Comparison of ENCODE assay signal across 12 cellular contexts in genomic region chr16:48531011-48531962, GRCh38.
DNase-seq lines count a peak whose midpoint lies in the region; ATAC-seq, FAIRE-seq and TF ChIP-seq lines count a peak whose summit lies in the region.
"Had no signal": no experiment of that assay in that cellular context is flagged by ENCODE, and none has a peak within 500 bp of the region (broad histone marks: within the 10 kb centered on the region; RNA-seq: fewer than 3 reads in every experiment).

No MANE protein-coding gene starts in this region.

- peak overlapping the region; percentile 14 for H3K27ac Mint-ChIP-seq in activated naive CD4-positive, alpha-beta T cell treated with anti-CD3 and anti-CD28 coated beads, Interleukin-2, amount 10 ng/mL, durations not matched to agents 7 days and 5 days
- H3K27ac Mint-ChIP-seq in activated naive CD4-positive, alpha-beta T cell treated with anti-CD3 and anti-CD28 coated beads, Interleukin-2, amount 50 U/mL, for 72 hours: no peak overlapping the region
- H3K27ac Mint-ChIP-seq in CD8-positive, alpha-beta T cell: no peak overlapping the region

- no peak for FAIRE-seq in kidney (lab: Jason Lieb, UNC)

- CTCF ChIA-PET in activated naive CD4-positive, alpha-beta T cell treated with anti-CD3 and anti-CD28 coated beads, Interleukin-2, amount 10 ng/mL, durations not matched to agents 7 days and 5 days (lab: Charles Lee): interaction anchor here (1.9 kb wide), 1 partner anchor 92 kb away, joined by 6 read pairs; no protein-coding TSS in a partner anchor
- CTCF ChIA-PET in CD8-positive, alpha-beta T cell (lab: Charles Lee): interaction anchor here (0.8 to 3.4 kb wide), 3 partner anchors 92 to 177 kb away, joined by 3 to 10 read pairs (median 4); no protein-coding TSS in a partner anchor

- TF ChIP-seq CTCF in choroid plexus epithelial cell (conservative IDR thresholded peaks at IDR 0.05; ENCODE audit: low read depth, low read length) (no peak), kidney (IDR thresholded peaks at IDR 0.05; ENCODE audit: borderline replicate concordance, extremely low read depth, insufficient read depth) (no peak)
- TF ChIP-seq CTCF in CD8-positive, alpha-beta T cell (IDR thresholded peaks at IDR 0.05): no peak

- peaks cover 6% of the 10 kb centered on the region for H3K4me1 Mint-ChIP-seq in activated naive CD4-positive, alpha-beta T cell treated with anti-CD3 and anti-CD28 coated beads, Interleukin-2, amount 10 ng/mL, durations not matched to agents 7 days and 5 days
- peaks cover 4% of the 10 kb centered on the region for H3K4me1 Mint-ChIP-seq in CD8-positive, alpha-beta T cell (ENCODE audit: low read depth)

- no peaks in the 10 kb centered on the region for H3K36me3 ChIP-seq in kidney (ENCODE audit: control insufficient read depth in 1 of 2, insufficient read depth in 2 of 2, low read length in 2 of 2)
- H3K36me3 ChIP-seq in CD8-positive, alpha-beta T cell (ENCODE audit: insufficient read depth, low read length): no peaks in the 10 kb centered on the region
- H3K36me3 ChIP-seq: vagina had no signal

- peaks cover 9 to 11% of the 10 kb centered on the region in 2 donors for H3K4me1 ChIP-seq in kidney (ENCODE audit: control insufficient read depth in 1 of 2, insufficient read depth in 1 of 2, low read depth in 1 of 2, low read length in 2 of 2)
- peaks cover 5% of the 10 kb centered on the region for H3K4me1 ChIP-seq in CD8-positive, alpha-beta T cell (ENCODE audit: insufficient read depth, low read length)

- H3K9me3 ChIP-seq in kidney (ENCODE audit: control insufficient read depth in 1 of 2, low read length in 2 of 2): no peaks in the 10 kb centered on the region
- H3K9me3 ChIP-seq in CD8-positive, alpha-beta T cell (ENCODE audit: low read length): no peaks in the 10 kb centered on the region
- H3K9me3 ChIP-seq: vagina had no signal

- intact Hi-C loops in kidney (cut with DNase I): no loop called here
- intact Hi-C loops in CD8-positive, alpha-beta T cell (cut with DNase I, micrococcal nuclease): loop anchor here in 1 of 2 experiments (10.0 kb wide), 1 partner anchor 246 kb away; no protein-coding TSS in a partner anchor

- H3K9me3 Mint-ChIP-seq in activated naive CD4-positive, alpha-beta T cell treated with anti-CD3 and anti-CD28 coated beads, Interleukin-2, amount 10 ng/mL, durations not matched to agents 7 days and 5 days: no peaks in the 10 kb centered on the region
- no peaks in the 10 kb centered on the region for H3K9me3 Mint-ChIP-seq in activated naive CD4-positive, alpha-beta T cell treated with anti-CD3 and anti-CD28 coated beads, Interleukin-2, amount 50 U/mL, for 72 hours
- peaks cover 7% of the 10 kb centered on the region for H3K9me3 Mint-ChIP-seq in CD8-positive, alpha-beta T cell
- H3K9me3 Mint-ChIP-seq: effector memory CD8-positive, alpha-beta T cell had no signal

- no peak for ATAC-seq in activated naive CD4-positive, alpha-beta T cell treated with anti-CD3 and anti-CD28 coated beads, Interleukin-2, amount 50 U/mL, for 72 hours
- no peak for ATAC-seq in CD8-positive, alpha-beta T cell
- ATAC-seq in GM19455 (IDR thresholded peaks at IDR 0.05; ENCODE audit: unreplicated experiment): no peak
- ATAC-seq: effector memory CD8-positive, alpha-beta T cell had no signal

- DNase-seq in activated naive CD4-positive, alpha-beta T cell treated with anti-CD3 and anti-CD28 coated beads, Interleukin-2, amount 10 ng/mL, durations not matched to agents 7 days and 5 days: no peak
- no peak for DNase-seq in activated naive CD4-positive, alpha-beta T cell treated with anti-CD3 and anti-CD28 coated beads, Interleukin-2, amount 50 U/mL, for 72 hours (ENCODE audit: low spot score in 2 of 2)
- DNase-seq in choroid plexus epithelial cell (ENCODE audit: low read depth) (peak; percentile 57), kidney (peak; percentile 87), ureter (ENCODE audit: low spot score) (peak; percentile 54)
- no peak for DNase-seq in CD8-positive, alpha-beta T cell
- no peak for DNase-seq in stimulated activated naive CD4-positive, alpha-beta T cell (lab: John Stamatoyannopoulos, UW)
- DNase-seq: ACHN; effector memory CD8-positive, alpha-beta T cell had no signal

- no peaks in the 10 kb centered on the region for H3K27me3 ChIP-seq in CD8-positive, alpha-beta T cell (ENCODE audit: insufficient read depth, low read length)
- H3K27me3 ChIP-seq: vagina had no signal

- POLR2A ChIA-PET in CD8-positive, alpha-beta T cell (lab: Charles Lee): no interaction called here

- H3K9ac ChIP-seq in kidney (ENCODE audit: low read length in 2 of 2): no peak overlapping the region

- H3K27me3 Mint-ChIP-seq in activated naive CD4-positive, alpha-beta T cell treated with anti-CD3 and anti-CD28 coated beads, Interleukin-2, amount 10 ng/mL, durations not matched to agents 7 days and 5 days: no peaks in the 10 kb centered on the region
- H3K27me3 Mint-ChIP-seq in CD8-positive, alpha-beta T cell (ENCODE audit: low read depth): no peaks in the 10 kb centered on the region
- H3K27me3 Mint-ChIP-seq: effector memory CD8-positive, alpha-beta T cell had no signal

- no peak overlapping the region for H3K4me3 Mint-ChIP-seq in activated naive CD4-positive, alpha-beta T cell treated with anti-CD3 and anti-CD28 coated beads, Interleukin-2, amount 10 ng/mL, durations not matched to agents 7 days and 5 days
- H3K4me3 Mint-ChIP-seq in CD8-positive, alpha-beta T cell: no peak overlapping the region
- H3K4me3 Mint-ChIP-seq: effector memory CD8-positive, alpha-beta T cell had no signal

- no peak overlapping the region for H3K27ac ChIP-seq in kidney (ENCODE audit: low read depth in 2 of 2, low read length in 2 of 2)
- H3K27ac ChIP-seq in CD8-positive, alpha-beta T cell (ENCODE audit: low read depth, low read length): no peak overlapping the region
- H3K27ac ChIP-seq: HL-60, vagina had no signal

- H3K4me3 ChIP-seq in choroid plexus epithelial cell (ENCODE audit: low read depth, low read length) (no peak overlapping the region), kidney (ENCODE audit: low read length in 2 of 2) (no peak overlapping the region)
- H3K4me3 ChIP-seq in CD8-positive, alpha-beta T cell (ENCODE audit: low read depth, low read length): no peak overlapping the region
- H3K4me3 ChIP-seq: vagina had no signal

- H3K36me3 Mint-ChIP-seq in activated naive CD4-positive, alpha-beta T cell treated with anti-CD3 and anti-CD28 coated beads, Interleukin-2, amount 10 ng/mL, durations not matched to agents 7 days and 5 days: no peaks in the 10 kb centered on the region
- H3K36me3 Mint-ChIP-seq in activated naive CD4-positive, alpha-beta T cell treated with anti-CD3 and anti-CD28 coated beads, Interleukin-2, amount 50 U/mL, for 72 hours: no peaks in the 10 kb centered on the region
- H3K36me3 Mint-ChIP-seq in CD8-positive, alpha-beta T cell: no peaks in the 10 kb centered on the region

Comparison
In these comparisons a context has a peak if more than half of its experiments do, and no peak if none do; other contexts are left out.
1. DNase-seq: peak in choroid plexus epithelial cell (single experiment), kidney (single experiment) and ureter (single experiment); none in activated naive CD4-positive, alpha-beta T cell treated with anti-CD3 and anti-CD28 coated beads, Interleukin-2, amount 10 ng/mL, durations not matched to agents 7 days and 5 days (single experiment), activated naive CD4-positive, alpha-beta T cell treated with anti-CD3 and anti-CD28 coated beads, Interleukin-2, amount 50 U/mL, for 72 hours (0 of 2), CD8-positive, alpha-beta T cell (0 of 7) and stimulated activated naive CD4-positive, alpha-beta T cell (0 of 6).